Comparison of ENCODE assay signal across 11 cellular contexts in genomic region chr5:26023361-26023760, GRCh38.
A peak's percentile ranks its signal among the peaks of the same experiment; 100 is the strongest.
DNase-seq lines count a peak whose midpoint lies in the region; TF ChIP-seq lines count a peak whose summit lies in the region.
"Had no signal": no experiment of that assay in that cellular context is flagged by ENCODE, and none has a peak within 500 bp of the region (broad histone marks: within the 10 kb centered on the region; RNA-seq: fewer than 3 reads in every experiment).

No MANE protein-coding gene starts in this region.

- H4K20me1 ChIP-seq in PC-9 (ENCODE audit: insufficient read depth) = no peaks in the 10 kb centered on the region

- POLR2A ChIA-PET in PC-9 (lab: Charles Lee; ENCODE audit: unreplicated experiment) = no interaction called here

- H3K9me3 ChIP-seq in PC-9 (ENCODE audit: insufficient read depth, low read depth) = no peaks in the 10 kb centered on the region
- H3K9me3 ChIP-seq: A549 had no signal

- no peaks in the 10 kb centered on the region for H3K9me2 ChIP-seq in PC-9 (ENCODE audit: insufficient read depth)

- H3K27me3 ChIP-seq in PC-9 (ENCODE audit: insufficient read depth, low read depth) = no peaks in the 10 kb centered on the region

- intact Hi-C loops in PC-9 (cut with micrococcal nuclease; ENCODE audit: unreplicated experiment) = no loop called here

- no peak overlapping the region for H3K4me3 ChIP-seq in PC-9
- H3K4me3 ChIP-seq: A549 had no signal

- no peaks in the 10 kb centered on the region for H3K36me3 ChIP-seq in PC-9 (ENCODE audit: low read depth)

- DNase-seq in NCI-H748 (lab: John Stamatoyannopoulos, UW; ENCODE audit: unreplicated experiment) (peak; percentile 30), NCI-H748 treated with DMSO at 0.1 percent for 48 hours (lab: John Stamatoyannopoulos, UW) (no peak), NCI-H524 (lab: John Stamatoyannopoulos, UW) (peak; percentile 18 to 71), PC-9 (no peak), epidermal melanocyte (ENCODE audit: insufficient read length, low spot score) (no peak)
- no peak for DNase-seq in activated effector memory CD4-positive, alpha-beta T cell treated with anti-CD3 and anti-CD28 coated beads, Interleukin-2, amount 50 U/mL, for 16 hours
- DNase-seq: CD8-positive, alpha-beta T cell; COR-L47; DMS153; GF-D8 had no signal

- BruUV-seq in PC-9 (replicated peaks; lab: Mats Ljungman, UMichigan) = no TSS peak

- H2AFZ ChIP-seq in PC-9 = 0 out of 2 replicates have a peak overlapping the region, but pooled peaks have one; percentile 40

- H3K4me1 ChIP-seq in PC-9 (replicated peaks; ENCODE audit: insufficient read depth) = no peaks in the 10 kb centered on the region
- H3K4me1 ChIP-seq: A549 had no signal

- H3K27ac ChIP-seq in PC-9 = no peak overlapping the region
- H3K27ac ChIP-seq: A549 had no signal

- no peaks in the 10 kb centered on the region for H3F3A ChIP-seq in PC-9 (ENCODE audit: insufficient read depth, low read depth)

- TF ChIP-seq CTCF in PC-9 (conservative IDR thresholded peaks at IDR 0.05) = no peak

- H3K79me2 ChIP-seq in PC-9 (ENCODE audit: low read depth) = no peaks in the 10 kb centered on the region

- no peak overlapping the region for H3K4me2 ChIP-seq in PC-9
- H3K4me2 ChIP-seq: A549 had no signal

- CTCF ChIA-PET in PC-9 (lab: Charles Lee) = no interaction called here

Comparison
In these comparisons a context has a peak if more than half of its experiments do, and no peak if none do; other contexts are left out.
1. DNase-seq: peak in NCI-H748 (single experiment) and NCI-H524 (2 of 2); none in NCI-H748 treated with DMSO at 0.1 percent for 48 hours (single experiment), PC-9 (0 of 2), epidermal melanocyte (single experiment) and activated effector memory CD4-positive, alpha-beta T cell treated with anti-CD3 and anti-CD28 coated beads, Interleukin-2, amount 50 U/mL, for 16 hours (single experiment).